13 cellular contexts compared by ENCODE assay signal in genomic region chr7:104972510-104972909, GRCh38. TPM values are rescaled to one million over a fixed set of nuclear protein-coding genes. Genes with fewer than 3 reads are reported as not detected.
A peak's percentile ranks its signal among the peaks of the same experiment; 100 is the strongest.
DNase-seq lines count a peak whose midpoint lies in the region; ATAC-seq and TF ChIP-seq lines count a peak whose summit lies in the region.
"Had no signal": no experiment of that assay in that cellular context is flagged by ENCODE, and none has a peak within 500 bp of the region (broad histone marks: within the 10 kb centered on the region; RNA-seq: fewer than 3 reads in every experiment).

No MANE protein-coding gene starts in this region.

- H3K4me1 Mint-ChIP-seq in activated T-cell treated with anti-CD3 and anti-CD28 coated beads, Interleukin-2, amount 50 U/mL, for 72 hours (ENCODE audit: low read depth) = peaks cover 32% of the 10 kb centered on the region

- H3K9me3 Mint-ChIP-seq in activated T-cell treated with anti-CD3 and anti-CD28 coated beads, Interleukin-2, amount 50 U/mL, for 72 hours = no peaks in the 10 kb centered on the region

- H3K27ac ChIP-seq in BLaER1 (no peak overlapping the region), RWPE1 (peak overlapping the region; percentile 88)
- H3K27ac ChIP-seq: right lobe of liver had no signal

- POLR2A ChIA-PET in RWPE1 (lab: Yijun Ruan, JAX; ENCODE audit: low non-redundant PET) = no interaction called here

- CTCF ChIA-PET in RWPE1 (lab: Yijun Ruan, JAX) = interaction anchor here (0.9 kb wide), 1 partner anchor 9 kb away, joined by 6 read pairs; no protein-coding TSS in a partner anchor

- no peak for TF ChIP-seq CTCF in RWPE1 (conservative IDR thresholded peaks at IDR 0.05; ENCODE audit: low read depth)
- TF ChIP-seq CTCF in retinal pigment epithelial cell (conservative IDR thresholded peaks at IDR 0.05; ENCODE audit: low read depth, low read length) = no peak

- H3K36me3 Mint-ChIP-seq in activated T-cell treated with anti-CD3 and anti-CD28 coated beads, Interleukin-2, amount 50 U/mL, for 72 hours (ENCODE audit: insufficient read depth in 2 of 2) = peaks cover 1 to 7% of the 10 kb centered on the region in 2 donors

- ATAC-seq in esophagus mucosa = peak; percentile 33
- ATAC-seq in activated T-cell treated with anti-CD3 and anti-CD28 coated beads, Interleukin-2, amount 50 U/mL, for 72 hours (replicated peaks in 1 of 2) = no peak
- ATAC-seq in HG03139 (IDR thresholded peaks at IDR 0.05; ENCODE audit: unreplicated experiment) = no peak
- ATAC-seq in GM18861 (IDR thresholded peaks at IDR 0.05; ENCODE audit: unreplicated experiment) = no peak

- peaks cover 95% of the 10 kb centered on the region for H4K20me1 ChIP-seq in BLaER1

- no peaks in the 10 kb centered on the region for H3K9me3 ChIP-seq in BLaER1
- H3K9me3 ChIP-seq: right lobe of liver, vagina had no signal

- H3K27ac Mint-ChIP-seq in activated T-cell treated with anti-CD3 and anti-CD28 coated beads, Interleukin-2, amount 50 U/mL, for 72 hours = no peak overlapping the region

- no peaks in the 10 kb centered on the region for H3K27me3 Mint-ChIP-seq in activated T-cell treated with anti-CD3 and anti-CD28 coated beads, Interleukin-2, amount 50 U/mL, for 72 hours (ENCODE audit: low read depth)

- H3K4me3 ChIP-seq in BLaER1 (no peak overlapping the region), retinal pigment epithelial cell (ENCODE audit: low read length) (no peak overlapping the region)
- H3K4me3 ChIP-seq: right lobe of liver, vagina had no signal

- peaks cover 64% of the 10 kb centered on the region for H3K4me1 ChIP-seq in BLaER1

- H3K4me2 ChIP-seq in BLaER1 = peak overlapping the region; percentile 60

- H3K27me3 ChIP-seq in BLaER1 = no peaks in the 10 kb centered on the region
- H3K27me3 ChIP-seq: right lobe of liver, vagina had no signal

- DNase-seq in RWPE1 (ENCODE audit: low spot score) = no peak
- DNase-seq in retinal pigment epithelial cell (ENCODE audit: low read depth) = peak; percentile 97
- no peak for DNase-seq in activated T-cell treated with anti-CD3 and anti-CD28 coated beads, Interleukin-2, amount 50 U/mL, for 72 hours
- no peak for DNase-seq in stimulated activated CD8-positive, alpha-beta memory T cell treated with anti-CD3 and anti-CD28 coated beads, Interleukin-4, amount 100 ng/mL, for 48 hours
- DNase-seq: activated naive CD4-positive, alpha-beta T cell treated with Interleukin-2 at 50 U/mL for 16 hours; effector CD4-positive, alpha-beta T cell; H7; right lobe of liver had no signal

- H3K9ac ChIP-seq in BLaER1 = no peak overlapping the region

- no peak overlapping the region for H3K4me3 Mint-ChIP-seq in activated T-cell treated with anti-CD3 and anti-CD28 coated beads, Interleukin-2, amount 50 U/mL, for 72 hours

- H3K36me3 ChIP-seq in BLaER1 = peaks cover 46% of the 10 kb centered on the region
- H3K36me3 ChIP-seq: right lobe of liver, vagina had no signal

RNA-seq across cellular contexts. Expression of gene KMT2E, which starts 41.5 kb away (rescaled TPM):
- 29.0 TPM for total RNA-seq in esophagus mucosa
- total RNA-seq in activated T-cell treated with anti-CD3 and anti-CD28 coated beads, Interleukin-2, amount 50 U/mL, for 72 hours = 100 to 1,000 TPM in 1 of 2 donors, 10 to 100 TPM in 1; 96.4 to 112 TPM
